Comparison of ENCODE assay signal across 8 cellular contexts in the genomic region with DNA sequence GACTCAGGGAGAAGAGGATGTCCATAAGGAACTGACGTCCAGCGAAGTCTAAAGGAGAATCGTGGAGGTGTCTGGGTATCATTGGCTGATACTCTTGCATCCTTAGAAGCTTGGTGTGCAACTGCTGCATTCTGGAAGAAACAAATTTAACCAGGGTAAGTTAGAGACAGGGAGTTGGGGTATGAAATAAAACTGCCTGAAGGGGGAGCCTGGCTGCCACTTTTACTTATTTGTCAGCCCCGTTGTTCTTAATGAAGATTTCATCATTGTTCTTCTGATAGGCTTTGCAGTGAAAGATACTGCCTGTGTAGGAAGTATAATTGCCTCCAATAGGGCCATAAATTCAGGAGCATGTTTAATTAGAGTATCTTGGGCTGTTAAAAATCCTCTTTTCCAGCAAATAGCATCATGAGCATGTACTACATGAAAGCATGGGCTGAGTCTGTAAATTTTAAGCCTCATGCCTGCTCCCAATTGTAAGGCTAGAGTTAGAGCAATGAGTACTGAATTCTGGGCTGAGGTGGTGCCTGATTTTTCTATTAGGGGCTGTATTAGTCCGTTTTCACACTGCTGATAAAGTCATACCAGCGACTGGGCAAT.
DNase-seq lines count a peak whose midpoint lies in the region; ATAC-seq lines count a peak whose summit lies in the region.

No MANE protein-coding gene starts in this region.

- H3K9me3 Mint-ChIP-seq in activated CD4-positive, alpha-beta memory T cell treated with anti-CD3 and anti-CD28 coated beads for 36 hours: peaks cover 11% of the 10 kb centered on the region

- H3K36me3 Mint-ChIP-seq in activated CD4-positive, alpha-beta memory T cell treated with anti-CD3 and anti-CD28 coated beads for 36 hours: peaks cover 11% of the 10 kb centered on the region

- H3K27ac Mint-ChIP-seq in activated CD4-positive, alpha-beta memory T cell treated with anti-CD3 and anti-CD28 coated beads for 36 hours: no peak overlapping the region

- no peaks in the 10 kb centered on the region for H3K27me3 Mint-ChIP-seq in activated CD4-positive, alpha-beta memory T cell treated with anti-CD3 and anti-CD28 coated beads for 36 hours

- CTCF ChIA-PET in activated CD4-positive, alpha-beta memory T cell treated with anti-CD3 and anti-CD28 coated beads for 36 hours (lab: Charles Lee): interaction anchor here (1.4 to 2.0 kb wide), 3 partner anchors 184 to 1132 kb away, joined by 3 to 12 read pairs (median 7); no protein-coding TSS in a partner anchor

- no peak overlapping the region for H3K4me3 Mint-ChIP-seq in activated CD4-positive, alpha-beta memory T cell treated with anti-CD3 and anti-CD28 coated beads for 36 hours

- ATAC-seq in HG02571 (IDR thresholded peaks at IDR 0.05; ENCODE audit: unreplicated experiment): peak; percentile 91

- DNase-seq in NCI-H82 (lab: John Stamatoyannopoulos, UW) (peak; percentile 52), NCI-H82 treated with DMSO at 0.1 percent for 48 hours (lab: John Stamatoyannopoulos, UW; ENCODE audit: unreplicated experiment) (no peak), NCI-H1105 (lab: John Stamatoyannopoulos, UW) (peak; percentile 30), glomerular endothelial cell (ENCODE audit: extremely low read depth, low read depth, low spot score) (peak; percentile 14), EL (no peak)
- peak; percentile 39 for DNase-seq in activated CD4-positive, alpha-beta memory T cell treated with anti-CD3 and anti-CD28 coated beads for 36 hours
- peak; percentile 10 to 20 for DNase-seq in stimulated activated CD4-positive, alpha-beta T cell treated with anti-CD3 and anti-CD28 coated beads, Interleukin-4, amount 100 ng/mL, for 4 hours

- peaks cover 5% of the 10 kb centered on the region for H3K4me1 Mint-ChIP-seq in activated CD4-positive, alpha-beta memory T cell treated with anti-CD3 and anti-CD28 coated beads for 36 hours (ENCODE audit: low read depth)

- POLR2A ChIA-PET in activated CD4-positive, alpha-beta memory T cell treated with anti-CD3 and anti-CD28 coated beads for 36 hours (lab: Charles Lee): no interaction called here

- intact Hi-C loops in activated CD4-positive, alpha-beta memory T cell treated with anti-CD3 and anti-CD28 coated beads for 36 hours (cut with micrococcal nuclease): loop anchor here (1.0 to 10.0 kb wide), 3 partner anchors 185 to 1132 kb away; no protein-coding TSS in a partner anchor

Comparison
In these comparisons a context has a peak if more than half of its experiments do, and no peak if none do; other contexts are left out.
1. DNase-seq: peak in NCI-H82 (single experiment), NCI-H1105 (single experiment), activated CD4-positive, alpha-beta memory T cell treated with anti-CD3 and anti-CD28 coated beads for 36 hours (single experiment), glomerular endothelial cell (single experiment) and stimulated activated CD4-positive, alpha-beta T cell treated with anti-CD3 and anti-CD28 coated beads, Interleukin-4, amount 100 ng/mL, for 4 hours (2 of 2); none in NCI-H82 treated with DMSO at 0.1 percent for 48 hours (single experiment) and EL (single experiment).